Comparison of ENCODE assay signal across 8 cellular contexts in the genomic region with DNA sequence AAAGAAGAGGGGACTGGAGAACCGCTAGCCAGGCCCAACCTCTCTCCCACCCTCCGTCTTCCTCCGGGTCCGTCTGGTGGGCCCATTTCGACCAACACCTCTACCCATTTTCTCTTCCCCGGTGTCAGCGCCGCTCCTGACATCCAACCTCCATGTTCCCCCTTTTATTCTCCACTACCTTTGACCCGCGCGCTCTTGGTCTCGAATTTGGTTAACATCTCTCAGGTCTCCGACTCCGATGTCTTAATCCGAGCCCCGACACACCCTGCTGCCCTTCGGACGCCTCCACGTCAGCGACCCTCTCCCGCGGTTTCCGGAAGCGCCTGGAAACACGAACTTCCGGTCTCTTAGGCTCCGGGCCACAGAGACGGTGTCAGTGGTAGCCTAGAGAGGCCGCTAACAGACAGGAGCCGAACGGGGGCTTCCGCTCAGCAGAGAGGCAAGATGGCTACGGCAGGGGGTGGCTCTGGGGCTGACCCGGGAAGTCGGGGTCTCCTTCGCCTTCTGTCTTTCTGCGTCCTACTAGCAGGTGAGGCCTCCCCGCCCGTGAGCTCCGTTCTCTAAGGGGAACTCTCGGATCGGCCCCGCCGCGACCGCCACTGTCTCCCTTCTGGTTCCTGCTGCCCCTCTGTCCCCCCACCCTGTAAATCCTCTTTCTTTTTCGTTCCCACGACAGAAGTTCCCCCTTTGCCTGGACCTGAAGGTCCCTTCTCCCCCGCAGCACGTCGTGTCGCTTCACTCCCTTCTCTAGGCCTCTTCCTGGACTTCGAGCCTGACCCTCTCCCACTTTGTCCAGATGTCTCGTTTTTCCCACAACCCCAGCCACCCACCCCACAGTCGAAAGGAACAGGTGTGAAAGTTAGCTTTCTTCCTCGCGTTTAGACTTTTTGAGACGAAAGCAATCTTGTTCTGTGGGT. TPM values are rescaled to one million over a fixed set of nuclear protein-coding genes. Genes with fewer than 3 reads are reported as not detected.
DNase-seq lines count a peak whose midpoint lies in the region; TF ChIP-seq lines count a peak whose summit lies in the region.

A gene (minus strand): TSS at position 298 of the 917 bp plus-strand sequence. CDS start 80 bp downstream, at position 218.
A gene (plus strand): TSS at position 431 of the 917 bp plus-strand sequence. CDS start 14 bp downstream, at position 445.

- H3K9me3 ChIP-seq in SK-N-SH (no peaks in the 10 kb centered on the region), suprapubic skin (no peaks in the 10 kb centered on the region)

- peak; percentile 72 to 97 for TF ChIP-seq POLR2A in suprapubic skin (IDR thresholded peaks at IDR 0.05)

- H3K79me2 ChIP-seq in SK-N-SH (ENCODE audit: insufficient read depth): peaks cover 81% of the 10 kb centered on the region

- peak within 1 kb of the TSS; percentile 99 for H3K4me3 Mint-ChIP-seq in HFFc6

- H3K27me3 Mint-ChIP-seq in HFFc6 (ENCODE audit: insufficient read depth): peaks cover 2% of the 10 kb centered on the region; the same call in 1 of the 2 replicates

- peaks cover 52% of the 10 kb centered on the region for H3K36me3 Mint-ChIP-seq in HFFc6 (ENCODE audit: low read depth)

- DNase-seq in GM03348 (ENCODE audit: low spot score): peak; percentile 95
- DNase-seq in HFFc6: peak; percentile 94
- DNase-seq in NCI-H1048 (lab: John Stamatoyannopoulos, UW): peak; percentile 98
- peak; percentile 90 for DNase-seq in SK-N-SH
- peak; percentile 88 for DNase-seq in activated naive CD4-positive, alpha-beta T cell treated with anti-CD3 and anti-CD28 coated beads, Interleukin-2, amount 50 U/mL, for 16 hours
- DNase-seq in germinal center (ENCODE audit: low spot score): peak; percentile 91
- DNase-seq in nucleus accumbens (lab: John Stamatoyannopoulos, UW): peak in 55 of 56 donors; percentile 38 to 94 (median 85)
- peak; percentile 96 to 97 for DNase-seq in suprapubic skin (ENCODE audit: low spot score in 2 of 2)

- peak within 1 kb of the TSS; percentile 83 for H3K4me2 ChIP-seq in SK-N-SH

- CTCF ChIA-PET in SK-N-SH (lab: Yijun Ruan, JAX): interaction anchor here (4.5 kb wide), 1 partner anchor 34 kb away, joined by 20 read pairs; no protein-coding TSS in a partner anchor

- WGBS in SK-N-SH (ENCODE audit: low lambda C conversion rate): under 1% methylated on average over 56 of the region's 58 CpGs
- under 1% methylated on average over 58 of the region's 58 CpGs for WGBS in suprapubic skin

- H3K27ac Mint-ChIP-seq in HFFc6: peak within 1 kb of the TSS; percentile 100

- POLR2A ChIA-PET in SK-N-SH (lab: Yijun Ruan, JAX): interaction anchor here (0.9 kb wide), 1 partner anchor 81 kb away, joined by 3 read pairs; a partner anchor contains a TSS

- H2AFZ ChIP-seq in SK-N-SH (ENCODE audit: low read depth): peak within 1 kb of the TSS; percentile 93

- H3K27ac ChIP-seq in SK-N-SH (ENCODE audit: low read depth in 2 of 2, low read length in 1 of 2) (peak within 1 kb of the TSS; percentile 89), suprapubic skin (peak within 1 kb of the TSS; percentile 91)

- H3K9ac ChIP-seq in SK-N-SH: peak within 1 kb of the TSS; percentile 98

- TF ChIP-seq EP300 in SK-N-SH (IDR thresholded peaks at IDR 0.05; ENCODE audit: borderline replicate concordance in 1 of 2, low read depth in 1 of 2, low read length in 1 of 2) (0 out of 4 replicates have a peak, but pooled peaks of 1 of the 2 experiments have one; percentile 23), suprapubic skin (IDR thresholded peaks at IDR 0.05) (no peak)

- no peaks in the 10 kb centered on the region for H3K9me2 ChIP-seq in SK-N-SH

- TF ChIP-seq CTCF in HFFc6 (IDR thresholded peaks at IDR 0.05) (0 out of 2 replicates have a peak, but pooled peaks have one; percentile 14), SK-N-SH (IDR thresholded peaks at IDR 0.05) (no peak), suprapubic skin (IDR thresholded peaks at IDR 0.05) (no peak)

- H3F3A ChIP-seq in SK-N-SH (replicated peaks; ENCODE audit: insufficient read depth): no peaks in the 10 kb centered on the region

- no peak for TF ChIP-seq RAD21 in SK-N-SH (IDR thresholded peaks at IDR 0.05; ENCODE audit: low read length)

- peaks cover 42% of the 10 kb centered on the region for H3K4me1 Mint-ChIP-seq in HFFc6 (ENCODE audit: low read depth)

- H3K27me3 ChIP-seq in SK-N-SH (ENCODE audit: insufficient read depth): no peaks in the 10 kb centered on the region
- no peaks in the 10 kb centered on the region for H3K27me3 ChIP-seq in suprapubic skin

- no peaks in the 10 kb centered on the region for H3K9me3 Mint-ChIP-seq in HFFc6

- H3K36me3 ChIP-seq in SK-N-SH (replicated peaks in 1 of 2; ENCODE audit: control insufficient read depth in 1 of 2, insufficient read depth in 2 of 2, low read length in 1 of 2): peaks cover 39 to 45% of the 10 kb centered on the region in 2 experiments
- peaks cover 27% of the 10 kb centered on the region for H3K36me3 ChIP-seq in suprapubic skin

- peaks cover 5 to 15% of the 10 kb centered on the region in 2 experiments; a peak in 2 of 4 replicates for H3K4me1 ChIP-seq in SK-N-SH (ENCODE audit: control insufficient read depth in 1 of 2, insufficient read depth in 2 of 2, low read depth in 1 of 2, low read length in 1 of 2)
- peaks cover 46% of the 10 kb centered on the region for H3K4me1 ChIP-seq in suprapubic skin

- H3K4me3 ChIP-seq in SK-N-SH (ENCODE audit: low read depth in 2 of 2, low read length in 1 of 2) (peak within 1 kb of the TSS; percentile 94 to 98), suprapubic skin (peak within 1 kb of the TSS; percentile 96)

- peaks cover 37% of the 10 kb centered on the region for H4K20me1 ChIP-seq in SK-N-SH (ENCODE audit: insufficient read depth)

TF ChIP-seq in SK-N-SH, 30 proteins besides CTCF, POLR2A, EP300 and RAD21 (continues in another document):
- TF ChIP-seq GABPA (IDR thresholded peaks at IDR 0.05; ENCODE audit: low read depth): peak; percentile 93
- TF ChIP-seq, protein P1, sequence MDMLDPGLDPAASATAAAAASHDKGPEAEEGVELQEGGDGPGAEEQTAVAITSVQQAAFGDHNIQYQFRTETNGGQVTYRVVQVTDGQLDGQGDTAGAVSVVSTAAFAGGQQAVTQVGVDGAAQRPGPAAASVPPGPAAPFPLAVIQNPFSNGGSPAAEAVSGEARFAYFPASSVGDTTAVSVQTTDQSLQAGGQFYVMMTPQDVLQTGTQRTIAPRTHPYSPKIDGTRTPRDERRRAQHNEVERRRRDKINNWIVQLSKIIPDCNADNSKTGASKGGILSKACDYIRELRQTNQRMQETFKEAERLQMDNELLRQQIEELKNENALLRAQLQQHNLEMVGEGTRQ (IDR thresholded peaks at IDR 0.05; ENCODE audit: borderline replicate concordance, low read depth, low read length): no peak
- TF ChIP-seq, protein P2, sequence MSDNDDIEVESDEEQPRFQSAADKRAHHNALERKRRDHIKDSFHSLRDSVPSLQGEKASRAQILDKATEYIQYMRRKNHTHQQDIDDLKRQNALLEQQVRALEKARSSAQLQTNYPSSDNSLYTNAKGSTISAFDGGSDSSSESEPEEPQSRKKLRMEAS (IDR thresholded peaks at IDR 0.05; ENCODE audit: low read depth): peak; percentile 60; the same call in 1 of the 2 replicates
- peak; percentile 95 for TF ChIP-seq POLR2AphosphoS5 (IDR thresholded peaks at IDR 0.05; ENCODE audit: low read depth, low read length)
- TF ChIP-seq FOXM1 (IDR thresholded peaks at IDR 0.05; ENCODE audit: low read depth): no peak
- TF ChIP-seq NRF1 (IDR thresholded peaks at IDR 0.05; ENCODE audit: low read depth, low read length): no peak
- peak; percentile 95 for TF ChIP-seq TAF1 (IDR thresholded peaks at IDR 0.05; ENCODE audit: borderline replicate concordance, low read depth, low read length)
- peak; percentile 75 for TF ChIP-seq MXI1 (IDR thresholded peaks at IDR 0.05; ENCODE audit: low read depth, low read length)
- TF ChIP-seq, protein P3, sequence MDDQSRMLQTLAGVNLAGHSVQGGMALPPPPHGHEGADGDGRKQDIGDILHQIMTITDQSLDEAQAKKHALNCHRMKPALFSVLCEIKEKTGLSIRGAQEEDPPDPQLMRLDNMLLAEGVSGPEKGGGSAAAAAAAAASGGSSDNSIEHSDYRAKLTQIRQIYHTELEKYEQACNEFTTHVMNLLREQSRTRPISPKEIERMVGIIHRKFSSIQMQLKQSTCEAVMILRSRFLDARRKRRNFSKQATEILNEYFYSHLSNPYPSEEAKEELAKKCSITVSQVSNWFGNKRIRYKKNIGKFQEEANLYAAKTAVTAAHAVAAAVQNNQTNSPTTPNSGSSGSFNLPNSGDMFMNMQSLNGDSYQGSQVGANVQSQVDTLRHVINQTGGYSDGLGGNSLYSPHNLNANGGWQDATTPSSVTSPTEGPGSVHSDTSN (IDR thresholded peaks at IDR 0.05): peak; percentile 39; the same call in 1 of the 2 replicates
- TF ChIP-seq CHD2 (IDR thresholded peaks at IDR 0.05; ENCODE audit: low read length, partially characterized antibody): peak; percentile 20
- TF ChIP-seq RXRA (IDR thresholded peaks at IDR 0.05; ENCODE audit: borderline replicate concordance, low read depth): no peak
- peak; percentile 93 for TF ChIP-seq ELF1 (IDR thresholded peaks at IDR 0.05)
- no peak for TF ChIP-seq EZH2phosphoT487 (IDR thresholded peaks at IDR 0.05; ENCODE audit: borderline replicate concordance, low read depth)
- no peak for TF ChIP-seq FOSL2 (IDR thresholded peaks at IDR 0.05; ENCODE audit: borderline replicate concordance, low read depth)

RNA-seq across cellular contexts. Expression of the first gene that starts in this region (rescaled TPM):
- total RNA-seq in HFFc6 (2021; fragmentation: NEBNext Ultra II Directional; extraction: Animal tissue kit (Norgen Biotek cat#: 25700)): 100 to 1,000 TPM; 218 to 257 (median 249) TPM
- 91.4 and 122 TPM in 2 replicates for polyA plus RNA-seq in SK-N-SH (2012; rRNA removed)
- 86.6 and 96.8 TPM in 2 replicates for polyA plus RNA-seq in SK-N-SH (2012; cell fraction: cytosol; rRNA removed)
- polyA plus RNA-seq in SK-N-SH (2012; cell fraction: nucleus; rRNA removed): 105 and 128 TPM in 2 replicates
- total RNA-seq in suprapubic skin: 10 to 100 TPM; 62.5 to 92.9 (median 87.2) TPM

RNA-seq across cellular contexts. Expression of the second gene that starts in this region (rescaled TPM):
- 100 to 1,000 TPM; 133 to 154 (median 145) TPM for total RNA-seq in HFFc6 (2021; fragmentation: NEBNext Ultra II Directional; extraction: Animal tissue kit (Norgen Biotek cat#: 25700))
- polyA plus RNA-seq in SK-N-SH (2012; rRNA removed): 165 and 226 TPM in 2 replicates
- polyA plus RNA-seq in SK-N-SH (2012; cell fraction: cytosol; rRNA removed): 119 and 142 TPM in 2 replicates
- polyA plus RNA-seq in SK-N-SH (2012; cell fraction: nucleus; rRNA removed): 207 and 239 TPM in 2 replicates
- total RNA-seq in suprapubic skin: 10 to 100 TPM; 53.4 to 94.1 (median 71.1) TPM

Comparison
In these comparisons a context has a peak if more than half of its experiments do, and no peak if none do; other contexts are left out.
1. Peak in every context shown above with its lines: DNase-seq, H3K4me3 ChIP-seq and H3K27ac ChIP-seq.